ENCODE assay signal across 8 cellular contexts in the genomic region with DNA sequence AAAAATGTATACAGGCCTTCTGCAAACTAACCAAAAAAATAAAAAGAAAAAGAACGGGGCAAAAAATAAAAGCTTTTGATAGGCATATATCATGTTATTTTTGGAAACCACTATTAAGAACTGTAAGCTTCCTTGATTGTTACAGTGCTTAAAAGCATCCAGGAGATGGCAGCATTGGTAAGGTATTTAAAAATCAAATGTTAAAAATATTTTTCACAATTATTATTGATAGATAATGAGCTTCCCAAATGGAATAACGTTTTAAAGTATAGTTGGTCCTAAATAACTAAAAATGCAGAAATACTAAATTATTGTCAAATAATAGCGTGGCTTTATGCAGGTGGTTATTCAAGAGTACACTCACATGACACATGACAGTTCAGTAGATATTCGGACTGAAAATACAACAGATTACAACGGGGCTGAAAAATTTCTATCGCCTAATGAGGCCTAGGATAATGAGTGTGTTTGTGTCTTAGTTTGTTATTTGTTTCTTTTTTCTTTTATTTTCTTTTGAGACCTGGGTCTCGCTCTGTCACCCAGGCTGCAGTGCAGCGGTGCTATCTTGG.
DNase-seq lines count a peak whose midpoint lies in the region; ATAC-seq, FAIRE-seq and TF ChIP-seq lines count a peak whose summit lies in the region.

No MANE protein-coding gene starts in this region.

- no peaks in the 10 kb centered on the region for H3K79me2 ChIP-seq in smooth muscle cell (ENCODE audit: low read depth)

- peaks cover 12% of the 10 kb centered on the region for H3K9me3 ChIP-seq in A673 (ENCODE audit: low read depth, low read length, poor library complexity, severe bottlenecking)
- H3K9me3 ChIP-seq in smooth muscle cell (replicated peaks; ENCODE audit: low read depth), result peaks cover 11% of the 10 kb centered on the region

- H3K27ac ChIP-seq in A673 (ENCODE audit: low read depth, low read length, poor library complexity, severe bottlenecking), result no peak overlapping the region
- H3K27ac ChIP-seq in smooth muscle cell (ENCODE audit: low read depth), result no peak overlapping the region

- H3K4me1 ChIP-seq in A673 (ENCODE audit: insufficient read depth, low read length, poor library complexity, severe bottlenecking) (peaks cover 16% of the 10 kb centered on the region), smooth muscle cell (ENCODE audit: low read depth) (peaks cover 7% of the 10 kb centered on the region)

- H3K27me3 Mint-ChIP-seq in activated naive CD8-positive, alpha-beta T cell treated with anti-CD3 and anti-CD28 coated beads for 36 hours, result no peaks in the 10 kb centered on the region

- no peak overlapping the region for H3K4me2 ChIP-seq in smooth muscle cell

- DNase-seq in A673 (ENCODE audit: low spot score), result peak; percentile 41
- DNase-seq in GM18507 (ENCODE audit: extremely low spot score, insufficient read length, low read depth), result no peak
- DNase-seq in foreskin fibroblast, result peak; percentile 11 to 59
- no peak for DNase-seq in smooth muscle cell (lab: John Stamatoyannopoulos, UW; ENCODE audit: unreplicated experiment)
- DNase-seq in putamen (ENCODE audit: low spot score), result no peak
- no peak for DNase-seq in activated naive CD8-positive, alpha-beta T cell treated with anti-CD3 and anti-CD28 coated beads for 36 hours

- H2AFZ ChIP-seq in smooth muscle cell (ENCODE audit: low read depth), result no peak overlapping the region

- H3K36me3 ChIP-seq in A673 (ENCODE audit: insufficient read depth, low read length, poor library complexity, severe bottlenecking) (no peaks in the 10 kb centered on the region), smooth muscle cell (ENCODE audit: low read depth) (peaks cover 6% of the 10 kb centered on the region)

- no TSS peak for BruUV-seq in A673 (replicated peaks; lab: Mats Ljungman, UMichigan)

- H3K27me3 ChIP-seq in A673 (replicated peaks; ENCODE audit: insufficient read depth, low read depth, low read length, poor library complexity), result no peaks in the 10 kb centered on the region
- H3K27me3 ChIP-seq in smooth muscle cell (ENCODE audit: low read depth), result no peaks in the 10 kb centered on the region

- H3K4me3 Mint-ChIP-seq in activated naive CD8-positive, alpha-beta T cell treated with anti-CD3 and anti-CD28 coated beads for 36 hours, result no peak overlapping the region

- H3K27ac Mint-ChIP-seq in activated naive CD8-positive, alpha-beta T cell treated with anti-CD3 and anti-CD28 coated beads for 36 hours, result no peak overlapping the region

- H3K4me1 Mint-ChIP-seq in activated naive CD8-positive, alpha-beta T cell treated with anti-CD3 and anti-CD28 coated beads for 36 hours, result peaks cover 19% of the 10 kb centered on the region

- H3K4me3 ChIP-seq in A673 (ENCODE audit: low read depth, low read length, poor library complexity, severe bottlenecking) (no peak overlapping the region), foreskin fibroblast (ENCODE audit: low read depth in 1 of 2, low read length in 2 of 2) (no peak overlapping the region), smooth muscle cell (no peak overlapping the region)

- CTCF ChIA-PET in A673 (lab: Charles Lee), result interaction anchor here (0.5 to 2.7 kb wide), 7 partner anchors 39 to 479 kb away, joined by 3 to 15 read pairs (median 6); no protein-coding TSS in a partner anchor

- no peak overlapping the region for H3K9ac ChIP-seq in smooth muscle cell (ENCODE audit: low read depth)

- peaks cover 2% of the 10 kb centered on the region for H3K9me3 Mint-ChIP-seq in activated naive CD8-positive, alpha-beta T cell treated with anti-CD3 and anti-CD28 coated beads for 36 hours

- peak; percentile 35 for FAIRE-seq in GM18507 (lab: Jason Lieb, UNC)

- 60% methylated on average over 8 of the region's 8 CpGs for WGBS in smooth muscle cell (ENCODE audit: low lambda C conversion rate)

- peak; percentile 75 for TF ChIP-seq CTCF in A673 (conservative IDR thresholded peaks at IDR 0.05; ENCODE audit: low read depth, low read length)
- TF ChIP-seq CTCF in foreskin fibroblast (IDR thresholded peaks at IDR 0.05; ENCODE audit: low read depth, low read length), result peak; percentile 38
- TF ChIP-seq CTCF in smooth muscle cell (IDR thresholded peaks at IDR 0.05; ENCODE audit: borderline replicate concordance, insufficient read depth, poor library complexity, severe bottlenecking), result peak; percentile 72

- POLR2A ChIA-PET in A673 (lab: Charles Lee; ENCODE audit: low non-redundant PET), result no interaction called here

- peaks cover 18% of the 10 kb centered on the region for H3F3A ChIP-seq in smooth muscle cell (ENCODE audit: low read depth)

- H3K36me3 Mint-ChIP-seq in activated naive CD8-positive, alpha-beta T cell treated with anti-CD3 and anti-CD28 coated beads for 36 hours, result peaks cover 6% of the 10 kb centered on the region

- no peaks in the 10 kb centered on the region for H4K20me1 ChIP-seq in smooth muscle cell (ENCODE audit: low read depth)

- peak; percentile 75 for ATAC-seq in SK-N-SH treated with all-trans-retinoic acid at 6 μM for 48 hours
- ATAC-seq in HG02678 (IDR thresholded peaks at IDR 0.05; ENCODE audit: unreplicated experiment), result no peak

- intact Hi-C loops in A673 (cut with micrococcal nuclease; ENCODE audit: unreplicated experiment), result loop anchor here (1.0 to 5.0 kb wide), 4 partner anchors 274 to 480 kb away; no protein-coding TSS in a partner anchor

TF ChIP-seq in SK-N-SH treated with all-trans-retinoic acid at 6 μM for 48 hours, 23 proteins besides CTCF, POLR2A, EP300 and RAD21:
- no peak for TF ChIP-seq TCF4 (CRISPR knock-in tag; IDR thresholded peaks at IDR 0.05; ENCODE audit: borderline replicate concordance)
- no peak for TF ChIP-seq ZFP3 (CRISPR knock-in tag; IDR thresholded peaks at IDR 0.05)
- TF ChIP-seq, protein P1, sequence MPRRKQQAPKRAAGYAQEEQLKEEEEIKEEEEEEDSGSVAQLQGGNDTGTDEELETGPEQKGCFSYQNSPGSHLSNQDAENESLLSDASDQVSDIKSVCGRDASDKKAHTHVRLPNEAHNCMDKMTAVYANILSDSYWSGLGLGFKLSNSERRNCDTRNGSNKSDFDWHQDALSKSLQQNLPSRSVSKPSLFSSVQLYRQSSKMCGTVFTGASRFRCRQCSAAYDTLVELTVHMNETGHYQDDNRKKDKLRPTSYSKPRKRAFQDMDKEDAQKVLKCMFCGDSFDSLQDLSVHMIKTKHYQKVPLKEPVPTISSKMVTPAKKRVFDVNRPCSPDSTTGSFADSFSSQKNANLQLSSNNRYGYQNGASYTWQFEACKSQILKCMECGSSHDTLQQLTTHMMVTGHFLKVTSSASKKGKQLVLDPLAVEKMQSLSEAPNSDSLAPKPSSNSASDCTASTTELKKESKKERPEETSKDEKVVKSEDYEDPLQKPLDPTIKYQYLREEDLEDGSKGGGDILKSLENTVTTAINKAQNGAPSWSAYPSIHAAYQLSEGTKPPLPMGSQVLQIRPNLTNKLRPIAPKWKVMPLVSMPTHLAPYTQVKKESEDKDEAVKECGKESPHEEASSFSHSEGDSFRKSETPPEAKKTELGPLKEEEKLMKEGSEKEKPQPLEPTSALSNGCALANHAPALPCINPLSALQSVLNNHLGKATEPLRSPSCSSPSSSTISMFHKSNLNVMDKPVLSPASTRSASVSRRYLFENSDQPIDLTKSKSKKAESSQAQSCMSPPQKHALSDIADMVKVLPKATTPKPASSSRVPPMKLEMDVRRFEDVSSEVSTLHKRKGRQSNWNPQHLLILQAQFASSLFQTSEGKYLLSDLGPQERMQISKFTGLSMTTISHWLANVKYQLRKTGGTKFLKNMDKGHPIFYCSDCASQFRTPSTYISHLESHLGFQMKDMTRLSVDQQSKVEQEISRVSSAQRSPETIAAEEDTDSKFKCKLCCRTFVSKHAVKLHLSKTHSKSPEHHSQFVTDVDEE (CRISPR knock-in tag; IDR thresholded peaks at IDR 0.05), result no peak
- TF ChIP-seq ZNF8 (CRISPR knock-in tag; IDR thresholded peaks at IDR 0.05), result no peak
- TF ChIP-seq ZC3H10 (CRISPR knock-in tag; IDR thresholded peaks at IDR 0.05), result no peak
- TF ChIP-seq ZFP30 (CRISPR knock-in tag; IDR thresholded peaks at IDR 0.05), result no peak
- TF ChIP-seq, protein P2, sequence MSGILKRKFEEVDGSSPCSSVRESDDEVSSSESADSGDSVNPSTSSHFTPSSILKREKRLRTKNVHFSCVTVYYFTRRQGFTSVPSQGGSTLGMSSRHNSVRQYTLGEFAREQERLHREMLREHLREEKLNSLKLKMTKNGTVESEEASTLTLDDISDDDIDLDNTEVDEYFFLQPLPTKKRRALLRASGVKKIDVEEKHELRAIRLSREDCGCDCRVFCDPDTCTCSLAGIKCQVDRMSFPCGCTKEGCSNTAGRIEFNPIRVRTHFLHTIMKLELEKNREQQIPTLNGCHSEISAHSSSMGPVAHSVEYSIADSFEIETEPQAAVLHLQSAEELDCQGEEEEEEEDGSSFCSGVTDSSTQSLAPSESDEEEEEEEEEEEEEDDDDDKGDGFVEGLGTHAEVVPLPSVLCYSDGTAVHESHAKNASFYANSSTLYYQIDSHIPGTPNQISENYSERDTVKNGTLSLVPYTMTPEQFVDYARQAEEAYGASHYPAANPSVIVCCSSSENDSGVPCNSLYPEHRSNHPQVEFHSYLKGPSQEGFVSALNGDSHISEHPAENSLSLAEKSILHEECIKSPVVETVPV (CRISPR knock-in tag; IDR thresholded peaks at IDR 0.05), result no peak
- TF ChIP-seq PPARA (CRISPR knock-in tag; IDR thresholded peaks at IDR 0.05; ENCODE audit: borderline replicate concordance), result no peak
- TF ChIP-seq CSDC2 (CRISPR knock-in tag; IDR thresholded peaks at IDR 0.05), result no peak
- TF ChIP-seq ISL1 (CRISPR knock-in tag; IDR thresholded peaks at IDR 0.05), result no peak
- TF ChIP-seq ZNF70 (CRISPR knock-in tag; IDR thresholded peaks at IDR 0.05), result no peak

Comparison
In these comparisons a context has a peak if more than half of its experiments do, and no peak if none do; other contexts are left out.
1. DNase-seq: peak in A673 (single experiment) and foreskin fibroblast (2 of 2); none in GM18507 (single experiment), smooth muscle cell (single experiment), putamen (single experiment) and activated naive CD8-positive, alpha-beta T cell treated with anti-CD3 and anti-CD28 coated beads for 36 hours (single experiment).
2. Peak in every context shown above with its lines, with median percentiles within 50 percentile points of each other: CTCF ChIP-seq.